Comparison of ENCODE assay signal across 15 cellular contexts in genomic region chr3:30654269-30654668, GRCh38. TPM values are rescaled to one million over a fixed set of nuclear protein-coding genes. Genes with fewer than 3 reads are reported as not detected.
DNase-seq lines count a peak whose midpoint lies in the region; ATAC-seq and TF ChIP-seq lines count a peak whose summit lies in the region.
"Had no signal": no experiment of that assay in that cellular context is flagged by ENCODE, and none has a peak within 500 bp of the region (broad histone marks: within the 10 kb centered on the region; RNA-seq: fewer than 3 reads in every experiment).

No MANE protein-coding gene starts in this region.

- no peaks in the 10 kb centered on the region for H3K9me2 ChIP-seq in DOHH2 (replicated peaks; ENCODE audit: control insufficient read depth, low read length)

- peaks cover 11% of the 10 kb centered on the region for H3F3A ChIP-seq in DOHH2 (ENCODE audit: control insufficient read depth, insufficient read depth)

- H3K27me3 Mint-ChIP-seq in T-helper 1 cell treated with Interleukin-12 subunit alpha and Interleukin-12 subunit beta and Interleukin-4 antibody, amounts not matched to agents 30 μg/mL and 1 μg/mL, for 36 hours (ENCODE audit: low read depth): no peaks in the 10 kb centered on the region
- H3K27me3 Mint-ChIP-seq in activated naive CD8-positive, alpha-beta T cell: no peaks in the 10 kb centered on the region
- no peaks in the 10 kb centered on the region for H3K27me3 Mint-ChIP-seq in natural killer cell treated with Interleukin-12 subunit alpha and Interleukin-12 subunit beta and Interleukin-15 and Interleukin-18, amount 100 ng/mL, for 72 hours

- ATAC-seq in natural killer cell treated with Interleukin-12 subunit alpha and Interleukin-12 subunit beta and Interleukin-15 and Interleukin-18, amount 100 ng/mL, for 72 hours: no peak
- no peak for ATAC-seq in GM19395 (IDR thresholded peaks at IDR 0.05; ENCODE audit: unreplicated experiment)
- no peak for ATAC-seq in HG03196 (IDR thresholded peaks at IDR 0.05; ENCODE audit: unreplicated experiment)
- ATAC-seq: body of pancreas had no signal

- peak overlapping the region; percentile 93 for H3K27ac Mint-ChIP-seq in T-helper 1 cell treated with Interleukin-12 subunit alpha and Interleukin-12 subunit beta and Interleukin-4 antibody, amounts not matched to agents 30 μg/mL and 1 μg/mL, for 36 hours
- peak overlapping the region; percentile 96 for H3K27ac Mint-ChIP-seq in activated naive CD8-positive, alpha-beta T cell
- H3K27ac Mint-ChIP-seq in natural killer cell treated with Interleukin-12 subunit alpha and Interleukin-12 subunit beta and Interleukin-15 and Interleukin-18, amount 100 ng/mL, for 72 hours: peak overlapping the region; percentile 81 to 99

- H3K9me3 ChIP-seq in DOHH2 (ENCODE audit: control insufficient read depth, insufficient read depth, low read length): peaks cover 4% of the 10 kb centered on the region; the same call in 1 of the 2 replicates
- H3K9me3 ChIP-seq: body of pancreas, SJCRH30 had no signal

- H4K20me1 ChIP-seq in DOHH2 (ENCODE audit: control insufficient read depth, insufficient read depth, low read depth, low read length): no peaks in the 10 kb centered on the region

- no peaks in the 10 kb centered on the region for H3K27me3 ChIP-seq in DOHH2 (ENCODE audit: control insufficient read depth, low read length)
- H3K27me3 ChIP-seq: body of pancreas, SJCRH30 had no signal

- peak overlapping the region; percentile 64 for H3K4me2 ChIP-seq in DOHH2 (ENCODE audit: low read length)

- H3K4me1 Mint-ChIP-seq in T-helper 1 cell treated with Interleukin-12 subunit alpha and Interleukin-12 subunit beta and Interleukin-4 antibody, amounts not matched to agents 30 μg/mL and 1 μg/mL, for 36 hours (ENCODE audit: low read depth): peaks cover 89% of the 10 kb centered on the region
- H3K4me1 Mint-ChIP-seq in activated naive CD8-positive, alpha-beta T cell (ENCODE audit: low read depth): peaks cover 100% of the 10 kb centered on the region
- peaks cover 54 to 80% of the 10 kb centered on the region in 2 donors for H3K4me1 Mint-ChIP-seq in natural killer cell treated with Interleukin-12 subunit alpha and Interleukin-12 subunit beta and Interleukin-15 and Interleukin-18, amount 100 ng/mL, for 72 hours (ENCODE audit: low read depth in 2 of 2)

- H3K27ac ChIP-seq in DOHH2 (ENCODE audit: low read depth, low read length): peak overlapping the region; percentile 84
- H3K27ac ChIP-seq: 22Rv1, SJCRH30 had no signal

- no peak for TF ChIP-seq CTCF in DOHH2 (IDR thresholded peaks at IDR 0.05; ENCODE audit: low read depth, low read length, poor library complexity, severe bottlenecking)

- H3K4me3 ChIP-seq in DOHH2 (ENCODE audit: low read length): peak overlapping the region; percentile 42
- H3K4me3 ChIP-seq: body of pancreas, SJCRH30 had no signal

- H3K4me1 ChIP-seq in DOHH2 (ENCODE audit: control insufficient read depth, low read length): peaks cover 85% of the 10 kb centered on the region

- H3K79me2 ChIP-seq in DOHH2 (ENCODE audit: control insufficient read depth, low read length): peaks cover 9% of the 10 kb centered on the region

- H3K9me3 Mint-ChIP-seq in T-helper 1 cell treated with Interleukin-12 subunit alpha and Interleukin-12 subunit beta and Interleukin-4 antibody, amounts not matched to agents 30 μg/mL and 1 μg/mL, for 36 hours: no peaks in the 10 kb centered on the region
- peaks cover 5% of the 10 kb centered on the region for H3K9me3 Mint-ChIP-seq in activated naive CD8-positive, alpha-beta T cell (ENCODE audit: low read depth)
- no peaks in the 10 kb centered on the region for H3K9me3 Mint-ChIP-seq in natural killer cell treated with Interleukin-12 subunit alpha and Interleukin-12 subunit beta and Interleukin-15 and Interleukin-18, amount 100 ng/mL, for 72 hours

- no peak for DNase-seq in T-helper 1 cell
- DNase-seq in natural killer cell treated with Interleukin-12 subunit alpha and Interleukin-12 subunit beta and Interleukin-15 and Interleukin-18, amount 100 ng/mL, for 72 hours (ENCODE audit: low spot score): no peak
- no peak for DNase-seq in central memory CD4-positive, alpha-beta T cell
- DNase-seq: body of pancreas; Calu3; GOT3; islet precursor cell; SJCRH30; stimulated activated CD4-positive, alpha-beta T cell treated with anti-CD3 and anti-CD28 coated beads, Interleukin-4, amount 100 ng/mL, for 1 hour had no signal

- H3K4me3 Mint-ChIP-seq in T-helper 1 cell treated with Interleukin-12 subunit alpha and Interleukin-12 subunit beta and Interleukin-4 antibody, amounts not matched to agents 30 μg/mL and 1 μg/mL, for 36 hours: peak overlapping the region; percentile 72
- H3K4me3 Mint-ChIP-seq in activated naive CD8-positive, alpha-beta T cell: peak overlapping the region; percentile 75
- peak overlapping the region; percentile 70 for H3K4me3 Mint-ChIP-seq in natural killer cell treated with Interleukin-12 subunit alpha and Interleukin-12 subunit beta and Interleukin-15 and Interleukin-18, amount 100 ng/mL, for 72 hours

- H3K36me3 ChIP-seq in DOHH2 (ENCODE audit: control insufficient read depth, low read length): peaks cover 83% of the 10 kb centered on the region

- peaks cover 75% of the 10 kb centered on the region for H3K36me3 Mint-ChIP-seq in T-helper 1 cell treated with Interleukin-12 subunit alpha and Interleukin-12 subunit beta and Interleukin-4 antibody, amounts not matched to agents 30 μg/mL and 1 μg/mL, for 36 hours (ENCODE audit: low read depth)
- H3K36me3 Mint-ChIP-seq in activated naive CD8-positive, alpha-beta T cell: peaks cover 66% of the 10 kb centered on the region
- H3K36me3 Mint-ChIP-seq in natural killer cell treated with Interleukin-12 subunit alpha and Interleukin-12 subunit beta and Interleukin-15 and Interleukin-18, amount 100 ng/mL, for 72 hours: peaks cover 56% of the 10 kb centered on the region

RNA-seq across cellular contexts. Expression of gene TGFBR2, which starts 47.9 kb away (rescaled TPM):
- total RNA-seq in natural killer cell treated with Interleukin-12 subunit alpha and Interleukin-12 subunit beta and Interleukin-15 and Interleukin-18, amount 100 ng/mL, for 72 hours: 10 to 100 TPM; 37.3 to 38.6 TPM
